In genomic region chrX:20378291-20378920, GRCh38 we compare ENCODE assay signal across 9 cellular contexts.
A peak's percentile ranks its signal among the peaks of the same experiment; 100 is the strongest.
DNase-seq lines count a peak whose midpoint lies in the region; ATAC-seq and TF ChIP-seq lines count a peak whose summit lies in the region.
"Had no signal": no experiment of that assay in that cellular context is flagged by ENCODE, and none has a peak within 500 bp of the region (broad histone marks: within the 10 kb centered on the region; RNA-seq: fewer than 3 reads in every experiment).

No MANE protein-coding gene starts in this region.

- no peaks in the 10 kb centered on the region for H3K9me3 ChIP-seq in left ventricle myocardium inferior (replicated peaks)

- H3K4me1 ChIP-seq in left ventricle myocardium inferior = peaks cover 9% of the 10 kb centered on the region

- no peak overlapping the region for H3K27ac ChIP-seq in left ventricle myocardium inferior (replicated peaks)
- H3K27ac ChIP-seq: VCaP had no signal

- no peaks in the 10 kb centered on the region for H3K27me3 ChIP-seq in left ventricle myocardium inferior (ENCODE audit: low read depth)

- no peak overlapping the region for H3K4me3 Mint-ChIP-seq in T-helper 2 cell treated with Interferon-gamma antibody and Interleukin-4, amounts not matched to agents 5 μg/mL and 100 μg/mL, for 36 hours
- no peak overlapping the region for H3K4me3 Mint-ChIP-seq in progenitor cell of endocrine pancreas (ENCODE audit: low read depth)

- no peak overlapping the region for H3K4me3 ChIP-seq in left ventricle myocardium inferior

- peak; percentile 47 for ATAC-seq in GM18870 (IDR thresholded peaks at IDR 0.05; ENCODE audit: unreplicated experiment)
- ATAC-seq in HG02885 (IDR thresholded peaks at IDR 0.05; ENCODE audit: poor library complexity, unreplicated experiment) = peak; percentile 39
- ATAC-seq in GM21723 (IDR thresholded peaks at IDR 0.05; ENCODE audit: unreplicated experiment) = no peak

- DNase-seq in T-helper 2 cell treated with Interferon-gamma antibody and Interleukin-4, amounts not matched to agents 5 μg/mL and 100 μg/mL, for 36 hours (ENCODE audit: low spot score) = peak; percentile 51
- DNase-seq in progenitor cell of endocrine pancreas (ENCODE audit: low spot score, unreplicated experiment) (no peak), left ventricle myocardium inferior (no peak), activated gamma-delta T cell (lab: John Stamatoyannopoulos, UW) (no peak), COR-L47 (lab: John Stamatoyannopoulos, UW) (no peak)

- no peaks in the 10 kb centered on the region for H3K9me3 Mint-ChIP-seq in T-helper 2 cell treated with Interferon-gamma antibody and Interleukin-4, amounts not matched to agents 5 μg/mL and 100 μg/mL, for 36 hours
- H3K9me3 Mint-ChIP-seq in progenitor cell of endocrine pancreas (ENCODE audit: low read depth) = peaks cover 28% of the 10 kb centered on the region

- peaks cover 4% of the 10 kb centered on the region for H3K36me3 Mint-ChIP-seq in T-helper 2 cell treated with Interferon-gamma antibody and Interleukin-4, amounts not matched to agents 5 μg/mL and 100 μg/mL, for 36 hours (ENCODE audit: low read depth)
- H3K36me3 Mint-ChIP-seq in progenitor cell of endocrine pancreas (ENCODE audit: insufficient read depth) = no peaks in the 10 kb centered on the region

- no peaks in the 10 kb centered on the region for H3K27me3 Mint-ChIP-seq in T-helper 2 cell treated with Interferon-gamma antibody and Interleukin-4, amounts not matched to agents 5 μg/mL and 100 μg/mL, for 36 hours (ENCODE audit: low read depth)
- no peaks in the 10 kb centered on the region for H3K27me3 Mint-ChIP-seq in progenitor cell of endocrine pancreas

- H3K36me3 ChIP-seq in left ventricle myocardium inferior = no peaks in the 10 kb centered on the region

- intact Hi-C loops in left ventricle myocardium inferior (cut with micrococcal nuclease) = no loop called here

- peak overlapping the region; percentile 37 for H3K27ac Mint-ChIP-seq in T-helper 2 cell treated with Interferon-gamma antibody and Interleukin-4, amounts not matched to agents 5 μg/mL and 100 μg/mL, for 36 hours
- H3K27ac Mint-ChIP-seq in progenitor cell of endocrine pancreas = peak overlapping the region; percentile 66

- TF ChIP-seq CTCF in progenitor cell of endocrine pancreas (IDR thresholded peaks at IDR 0.05; ENCODE audit: unreplicated experiment) = no peak
- TF ChIP-seq CTCF in left ventricle myocardium inferior (IDR thresholded peaks at IDR 0.05; ENCODE audit: borderline replicate concordance) = no peak

- peaks cover 38% of the 10 kb centered on the region for H3K4me1 Mint-ChIP-seq in T-helper 2 cell treated with Interferon-gamma antibody and Interleukin-4, amounts not matched to agents 5 μg/mL and 100 μg/mL, for 36 hours (ENCODE audit: low read depth)
- H3K4me1 Mint-ChIP-seq in progenitor cell of endocrine pancreas (ENCODE audit: low read depth) = peaks cover 43% of the 10 kb centered on the region
